In the genomic region with DNA sequence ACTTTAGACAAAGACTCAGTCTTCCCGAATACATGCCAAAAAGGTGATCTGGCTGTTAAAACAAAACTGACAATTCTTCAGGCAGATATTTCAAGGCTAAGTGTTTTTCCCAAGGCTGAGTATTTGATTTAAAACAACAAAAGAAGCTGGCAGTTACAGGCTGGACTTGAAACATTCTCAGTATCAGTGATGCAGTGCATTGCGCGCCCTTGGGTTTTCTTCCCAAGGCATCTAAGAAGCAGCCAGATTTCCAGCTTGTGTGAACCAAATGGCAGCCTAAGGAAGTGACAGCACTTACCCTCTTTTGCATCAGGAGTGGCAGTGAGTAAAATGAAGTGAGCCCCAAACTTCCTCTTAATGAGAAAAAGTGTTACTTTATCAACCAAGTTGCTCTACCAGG, we compare ENCODE assay signal across 5 cellular contexts.
DNase-seq lines count a peak whose midpoint lies in the region; TF ChIP-seq lines count a peak whose summit lies in the region.
"Not testable (repeated sequence)": the region's sequence is repeated elsewhere in the genome, so short reads cannot be mapped to it uniquely, and the experiment has no call there.

No MANE protein-coding gene starts in this region.

- H3K9ac ChIP-seq in Loucy (ENCODE audit: low read depth, low read length, poor library complexity, severe bottlenecking), result peak overlapping the region; percentile 35
- not testable (repeated sequence) for H3K9ac ChIP-seq in SK-N-SH

- H3K27ac ChIP-seq in SK-N-SH (ENCODE audit: low read depth in 2 of 2, low read length in 1 of 2), result peak overlapping the region in 1 of 2 experiments; percentile 49; a peak in 2 of 4 replicates
- not testable (repeated sequence) for H3K27ac ChIP-seq in brain microvascular endothelial cell, thyroid gland

- DNase-seq in GDM1 (lab: John Stamatoyannopoulos, UW) (peak; percentile 7), brain microvascular endothelial cell (peak; percentile 7), thyroid gland (peak; percentile 60 to 75)
- not testable (repeated sequence) for DNase-seq in SK-N-SH

- H3K36me3 ChIP-seq in Loucy (ENCODE audit: insufficient read depth, low read length); SK-N-SH (replicated peaks in 1 of 2; ENCODE audit: control insufficient read depth in 1 of 2, insufficient read depth in 2 of 2, low read length in 1 of 2); brain microvascular endothelial cell (replicated peaks); thyroid gland: not testable (repeated sequence)

- H3F3A ChIP-seq in Loucy (ENCODE audit: low read depth); SK-N-SH (replicated peaks; ENCODE audit: insufficient read depth): not testable (repeated sequence)

- H3K79me2 ChIP-seq in Loucy (ENCODE audit: insufficient read depth, low read length); SK-N-SH (ENCODE audit: insufficient read depth): not testable (repeated sequence)

- POLR2A ChIA-PET in SK-N-SH (lab: Yijun Ruan, JAX), result not testable (repeated sequence)

- H3K4me2 ChIP-seq in Loucy (ENCODE audit: low read depth, low read length, poor library complexity, severe bottlenecking), result peak overlapping the region; percentile 62
- peak overlapping the region; percentile 15; the same call in 1 of the 2 replicates for H3K4me2 ChIP-seq in SK-N-SH

- CTCF ChIA-PET in SK-N-SH (lab: Yijun Ruan, JAX), result interaction anchor here (0.6 kb wide), 1 partner anchor 16 kb away, joined by 3 read pairs; no protein-coding TSS in a partner anchor

- not testable (repeated sequence) for TF ChIP-seq EP300 in SK-N-SH (IDR thresholded peaks at IDR 0.05; ENCODE audit: borderline replicate concordance in 1 of 2, low read depth in 1 of 2, low read length in 1 of 2)

- not testable (repeated sequence) for H3K9me2 ChIP-seq in Loucy (replicated peaks; ENCODE audit: low read depth, low read length); SK-N-SH

- peaks cover 26% of the 10 kb centered on the region for H3K4me1 ChIP-seq in Loucy (ENCODE audit: insufficient read depth, low read length, poor library complexity, severe bottlenecking)
- not testable (repeated sequence) for H3K4me1 ChIP-seq in SK-N-SH (ENCODE audit: control insufficient read depth in 1 of 2, insufficient read depth in 2 of 2, low read depth in 1 of 2, low read length in 1 of 2); thyroid gland

- 0 out of 2 replicates have a peak overlapping the region, but pooled peaks have one; percentile 0 for H2AFZ ChIP-seq in Loucy (ENCODE audit: low read length)
- H2AFZ ChIP-seq in SK-N-SH (ENCODE audit: low read depth), result not testable (repeated sequence)

- not testable (repeated sequence) for H3K9me3 ChIP-seq in Loucy (ENCODE audit: insufficient read depth, low read depth, low read length); SK-N-SH; thyroid gland

- in situ Hi-C loops in brain microvascular endothelial cell (cut with HindIII; ENCODE audit: low pct_ligation_motif_present, low sequenced_read_pairs), result not testable (repeated sequence)

- intact Hi-C loops in thyroid gland (cut with DNase I), result not testable (repeated sequence)

- peak overlapping the region; percentile 22 for H3K4me3 ChIP-seq in Loucy (ENCODE audit: low read length, poor library complexity, severe bottlenecking)
- H3K4me3 ChIP-seq in SK-N-SH (ENCODE audit: low read depth in 2 of 2, low read length in 1 of 2); brain microvascular endothelial cell (ENCODE audit: low read depth, low read length); thyroid gland (replicated peaks in 1 of 3): not testable (repeated sequence)

- not testable (repeated sequence) for H3K27me3 ChIP-seq in Loucy (ENCODE audit: insufficient read depth, low read length, poor library complexity, severe bottlenecking); SK-N-SH (ENCODE audit: insufficient read depth); brain microvascular endothelial cell (replicated peaks); thyroid gland

- not testable (repeated sequence) for TF ChIP-seq CTCF in Loucy (conservative IDR thresholded peaks at IDR 0.05; ENCODE audit: low read length); SK-N-SH (IDR thresholded peaks at IDR 0.05); brain microvascular endothelial cell (IDR thresholded peaks at IDR 0.05; ENCODE audit: low read depth, low read length, missing control alignments); thyroid gland (IDR thresholded peaks at IDR 0.05)

- TF ChIP-seq POLR2A in thyroid gland (IDR thresholded peaks at IDR 0.05), result not testable (repeated sequence)

- not testable (repeated sequence) for TF ChIP-seq RAD21 in SK-N-SH (IDR thresholded peaks at IDR 0.05; ENCODE audit: low read length)

- H4K20me1 ChIP-seq in Loucy (ENCODE audit: insufficient read depth, low read length, poor library complexity, severe bottlenecking); SK-N-SH (ENCODE audit: insufficient read depth): not testable (repeated sequence)

- 70% methylated on average over 3 of the region's 3 CpGs for WGBS in SK-N-SH (ENCODE audit: low lambda C conversion rate)
- WGBS in thyroid gland, 2 donors, result 32 to 37% methylated on average over 3 of the region's 3 CpGs
